11 cellular contexts compared by ENCODE assay signal in the genomic region with DNA sequence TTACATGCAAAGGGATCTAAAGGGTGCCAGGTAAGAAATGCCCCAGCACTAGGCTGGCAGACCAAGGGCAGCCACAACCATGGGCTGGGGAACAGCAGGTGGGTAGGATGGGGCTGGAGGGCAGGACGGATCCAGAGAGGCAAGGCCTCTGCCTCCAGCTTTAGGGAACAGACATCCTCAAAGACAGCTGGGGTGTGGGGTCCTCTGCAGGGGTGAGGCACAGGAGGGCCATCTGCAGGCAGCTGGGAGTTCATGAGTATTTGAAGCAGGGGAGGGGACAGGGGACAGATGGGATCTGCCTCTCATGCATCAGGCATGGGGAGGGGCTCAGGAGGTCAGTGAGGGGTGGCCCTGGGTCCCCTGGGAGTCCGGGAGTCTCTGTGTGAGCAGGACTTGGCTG. TPM values are rescaled to one million over a fixed set of nuclear protein-coding genes. Genes with fewer than 3 reads are reported as not detected.
DNase-seq lines count a peak whose midpoint lies in the region; ATAC-seq and TF ChIP-seq lines count a peak whose summit lies in the region.
"Had no signal": no experiment of that assay in that cellular context is flagged by ENCODE, and none has a peak within 500 bp of the region (broad histone marks: within the 10 kb centered on the region; RNA-seq: fewer than 3 reads in every experiment).

No MANE protein-coding gene starts in this region.

- H3K9me3 Mint-ChIP-seq in CD4-positive, CD25-positive, alpha-beta regulatory T cell = no peaks in the 10 kb centered on the region

- peaks cover 29% of the 10 kb centered on the region for H3K36me3 Mint-ChIP-seq in CD4-positive, CD25-positive, alpha-beta regulatory T cell

- TF ChIP-seq CTCF in GM12865 (IDR thresholded peaks at IDR 0.05; ENCODE audit: insufficient read depth, low read depth, low read length, missing control alignments) = no peak

- H3K4me3 Mint-ChIP-seq in CD4-positive, CD25-positive, alpha-beta regulatory T cell = peak overlapping the region; percentile 92 to 99 (median 95)

- DNase-seq in CD4-positive, CD25-positive, alpha-beta regulatory T cell = no peak
- DNase-seq in GM12865 (ENCODE audit: low read depth) (peak; percentile 37), SJCRH30 (peak; percentile 29 to 54), iPS-NIHi7 (ENCODE audit: extremely low spot score) (peak; percentile 39), AG08396 (ENCODE audit: low spot score) (no peak), NCI-H510A treated with DMSO at 0.1 percent for 48 hours (lab: John Stamatoyannopoulos, UW) (no peak), NCI-H1930 (lab: John Stamatoyannopoulos, UW) (no peak)
- DNase-seq: Kasumi-1, sigmoid colon had no signal

- H3K27ac ChIP-seq in CD4-positive, CD25-positive, alpha-beta regulatory T cell (ENCODE audit: insufficient read depth, low read length, poor library complexity, severe bottlenecking) = peak overlapping the region; percentile 89
- no peak overlapping the region for H3K27ac ChIP-seq in SJCRH30
- H3K27ac ChIP-seq: sigmoid colon had no signal

- no peaks in the 10 kb centered on the region for H3K9me3 ChIP-seq in CD4-positive, CD25-positive, alpha-beta regulatory T cell (ENCODE audit: control insufficient read depth in 2 of 2, low read length in 2 of 2)
- H3K9me3 ChIP-seq in SJCRH30 (replicated peaks) = no peaks in the 10 kb centered on the region
- H3K9me3 ChIP-seq: sigmoid colon had no signal

- H3K27me3 Mint-ChIP-seq in CD4-positive, CD25-positive, alpha-beta regulatory T cell = no peaks in the 10 kb centered on the region

- H3K4me1 Mint-ChIP-seq in CD4-positive, CD25-positive, alpha-beta regulatory T cell = peaks cover 21 to 88% (median 59%) of the 10 kb centered on the region in 4 donors

- peak overlapping the region; percentile 100 for H3K27ac Mint-ChIP-seq in CD4-positive, CD25-positive, alpha-beta regulatory T cell

- peaks cover 87% of the 10 kb centered on the region for H3K4me1 ChIP-seq in CD4-positive, CD25-positive, alpha-beta regulatory T cell (ENCODE audit: control insufficient read depth, insufficient read depth, low read length, poor library complexity, severe bottlenecking)
- peaks cover 21% of the 10 kb centered on the region for H3K4me1 ChIP-seq in SJCRH30

- no peak for ATAC-seq in CD4-positive, CD25-positive, alpha-beta regulatory T cell (ENCODE audit: low read depth in 2 of 2)
- no peak for ATAC-seq in HG03025 (IDR thresholded peaks at IDR 0.05; ENCODE audit: low FRiP score, unreplicated experiment)

- peak overlapping the region; percentile 86 for H3K4me3 ChIP-seq in CD4-positive, CD25-positive, alpha-beta regulatory T cell (ENCODE audit: low read depth, low read length)
- H3K4me3 ChIP-seq in GM12865 (ENCODE audit: low read depth, low read length) (peak overlapping the region; percentile 64), SJCRH30 (no peak overlapping the region)
- H3K4me3 ChIP-seq: sigmoid colon had no signal

- H3K36me3 ChIP-seq in CD4-positive, CD25-positive, alpha-beta regulatory T cell (ENCODE audit: control insufficient read depth, insufficient read depth, low read length) = peaks cover 9% of the 10 kb centered on the region
- no peaks in the 10 kb centered on the region for H3K36me3 ChIP-seq in SJCRH30
- H3K36me3 ChIP-seq: sigmoid colon had no signal

- H3K27me3 ChIP-seq in CD4-positive, CD25-positive, alpha-beta regulatory T cell (ENCODE audit: control insufficient read depth, insufficient read depth, low read length) = no peaks in the 10 kb centered on the region
- H3K27me3 ChIP-seq in SJCRH30 = no peaks in the 10 kb centered on the region
- H3K27me3 ChIP-seq: sigmoid colon had no signal

RNA-seq across cellular contexts. Expression of a gene that starts 3.9 kb away (rescaled TPM):
- 68.7 TPM for total RNA-seq in CD4-positive, CD25-positive, alpha-beta regulatory T cell
- polyA plus RNA-seq in CD4-positive, CD25-positive, alpha-beta regulatory T cell = 100 to 1,000 TPM; 187 to 229 (median 210) TPM
- total RNA-seq in SJCRH30 (2014; rRNA removed; shearing (Covaris generic)) = not detected in 2 replicates
- total RNA-seq: endothelial cell of umbilical vein had no signal
- polyA plus RNA-seq: endothelial cell of umbilical vein had no signal

RNA-seq across cellular contexts. Expression of a gene that starts 33.7 kb away (rescaled TPM):
- 60.0 TPM for total RNA-seq in CD4-positive, CD25-positive, alpha-beta regulatory T cell
- 10 to 100 TPM; 64.8 to 89.1 (median 75.3) TPM for polyA plus RNA-seq in CD4-positive, CD25-positive, alpha-beta regulatory T cell
- 36.9 and 41.6 TPM in 2 replicates for total RNA-seq in SJCRH30 (2014; rRNA removed; shearing (Covaris generic))

Comparison
In these comparisons a context has a peak if more than half of its experiments do, and no peak if none do; other contexts are left out.
1. DNase-seq: peak in GM12865 (single experiment), SJCRH30 (2 of 2) and iPS-NIHi7 (single experiment); none in CD4-positive, CD25-positive, alpha-beta regulatory T cell (0 of 3), AG08396 (single experiment), NCI-H510A treated with DMSO at 0.1 percent for 48 hours (single experiment) and NCI-H1930 (0 of 2).
2. RNA of a gene that starts 3.9 kb away (total RNA-seq): 68.7 TPM in CD4-positive, CD25-positive, alpha-beta regulatory T cell (single experiment); not detected in SJCRH30; every median in the first group is over 10 times any median in the second.